16 cellular contexts compared by ENCODE assay signal in the genomic region with DNA sequence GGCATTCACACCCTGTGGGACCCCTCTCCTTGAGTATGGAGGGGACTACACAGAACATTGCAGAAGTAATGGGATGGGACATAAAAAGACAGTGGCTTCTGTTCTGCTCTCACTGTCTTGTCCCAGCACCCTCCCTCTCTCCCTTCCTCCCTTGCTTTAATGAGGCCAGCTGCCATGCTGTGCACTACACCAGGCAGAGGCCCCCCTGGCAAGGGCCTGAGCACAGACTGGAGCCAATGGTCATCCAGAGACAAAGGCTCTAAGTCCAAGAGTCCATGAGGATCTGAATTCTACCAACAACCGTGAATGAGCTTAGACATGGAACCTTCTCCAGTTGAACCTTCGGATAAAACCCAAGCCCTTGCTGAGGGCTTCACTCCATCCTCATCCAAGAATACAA.
"Had no signal": no experiment of that assay in that cellular context is flagged by ENCODE, and none has a peak within 500 bp of the region (broad histone marks: within the 10 kb centered on the region; RNA-seq: fewer than 3 reads in every experiment).

No MANE protein-coding gene starts in this region.

- H3K4me3 ChIP-seq: coronary artery, heart right ventricle, ovary, psoas muscle, sigmoid colon, skin epidermis, thyroid gland, uterus had no signal

- H3K9me3 ChIP-seq: neutrophil, ovary, psoas muscle, thyroid gland, uterus had no signal

- H3K27me3 ChIP-seq: ovary, sigmoid colon, thyroid gland, uterus had no signal

- H3K4me1 ChIP-seq: uterus had no signal

- DNase-seq: effector CD4-positive, alpha-beta T cell; foreskin melanocyte; heart right ventricle; kidney glomerular epithelial cell; mammary epithelial cell; psoas muscle; stimulated activated CD4-positive, alpha-beta T cell treated with anti-CD3 and anti-CD28 coated beads, Interleukin-12 subunit alpha, Interleukin-12 subunit beta, amount 100 ng/mL, for 4 hours; stimulated activated naive CD4-positive, alpha-beta T cell; thyroid gland; uterus had no signal

- H3K27ac ChIP-seq: coronary artery, heart right ventricle, neutrophil, ovary, psoas muscle, sigmoid colon, skin epidermis, thyroid gland, uterus had no signal

- H3K36me3 ChIP-seq: heart right ventricle, neutrophil, ovary, sigmoid colon, thyroid gland, uterus had no signal

- ATAC-seq: heart right ventricle; naive thymus-derived CD8-positive, alpha-beta T cell had no signal
